In the genomic region with DNA sequence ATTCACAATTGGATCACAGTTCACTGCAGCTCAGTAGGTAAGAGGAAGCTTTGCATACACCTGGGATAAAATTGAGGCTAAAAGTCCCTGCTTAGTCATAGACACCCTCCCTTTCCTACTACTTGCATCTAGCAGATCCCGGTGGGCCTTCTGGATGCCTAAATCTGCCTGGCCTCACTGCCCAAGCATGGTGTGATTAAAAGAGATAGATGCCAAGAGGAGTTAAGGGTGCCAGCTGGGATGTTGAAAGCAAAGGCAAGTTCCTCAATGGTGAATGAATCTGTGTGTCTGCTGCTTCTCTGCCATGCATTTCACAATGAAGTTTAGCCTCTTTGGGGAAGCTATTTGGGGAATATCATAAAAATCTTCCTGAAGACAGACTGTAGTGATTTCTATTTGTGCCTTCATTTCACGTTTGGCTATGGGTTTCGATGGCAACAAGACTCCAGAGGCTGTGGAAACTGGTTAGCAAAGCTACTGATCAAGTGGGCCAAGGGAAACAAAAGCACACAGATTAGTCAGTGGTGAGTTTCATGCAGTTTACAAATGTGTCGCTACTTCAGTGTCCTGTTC, we compare ENCODE assay signal across 18 cellular contexts.
A peak's percentile ranks its signal among the peaks of the same experiment; 100 is the strongest.
DNase-seq lines count a peak whose midpoint lies in the region; ATAC-seq and TF ChIP-seq lines count a peak whose summit lies in the region.
"Had no signal": no experiment of that assay in that cellular context is flagged by ENCODE, and none has a peak within 500 bp of the region (broad histone marks: within the 10 kb centered on the region; RNA-seq: fewer than 3 reads in every experiment).

No MANE protein-coding gene starts in this region.

- H3K4me1 Mint-ChIP-seq in naive thymus-derived CD4-positive, alpha-beta T cell = no peaks in the 10 kb centered on the region
- H3K4me1 Mint-ChIP-seq: activated naive CD4-positive, alpha-beta T cell treated with anti-CD3 and anti-CD28 coated beads, Interleukin-2, amount 50 U/mL, for 24 hours had no signal

- H3K4me1 ChIP-seq in subcutaneous abdominal adipose tissue (ENCODE audit: control insufficient read depth in 5 of 5, insufficient read depth in 5 of 5, low read length in 5 of 5) = peaks cover 2 to 24% (median 13%) of the 10 kb centered on the region in 5 donors
- no peaks in the 10 kb centered on the region for H3K4me1 ChIP-seq in naive thymus-derived CD4-positive, alpha-beta T cell (ENCODE audit: control insufficient read depth in 2 of 2, insufficient read depth in 2 of 2, low read length in 2 of 2)
- H3K4me1 ChIP-seq: testis had no signal

- H3K9me3 Mint-ChIP-seq in naive thymus-derived CD4-positive, alpha-beta T cell = peaks cover 0 to 16% (median 0%) of the 10 kb centered on the region in 11 donors
- H3K9me3 Mint-ChIP-seq: activated naive CD4-positive, alpha-beta T cell treated with anti-CD3 and anti-CD28 coated beads, Interleukin-2, amount 50 U/mL, for 24 hours; activated T-cell treated with anti-CD3 and anti-CD28 coated beads, Interleukin-2, amount 50 U/mL, for 24 hours; endodermal cell had no signal

- H3K4me3 Mint-ChIP-seq in naive thymus-derived CD4-positive, alpha-beta T cell = no peak overlapping the region
- H3K4me3 Mint-ChIP-seq: activated naive CD4-positive, alpha-beta T cell treated with anti-CD3 and anti-CD28 coated beads, Interleukin-2, amount 50 U/mL, for 24 hours; activated T-cell treated with anti-CD3 and anti-CD28 coated beads, Interleukin-2, amount 50 U/mL, for 24 hours; endodermal cell had no signal

- intact Hi-C loops in naive thymus-derived CD4-positive, alpha-beta T cell (cut with micrococcal nuclease) = no loop called here

- DNase-seq in HT1080 (ENCODE audit: low read depth) = peak; percentile 6
- peak; percentile 53 for DNase-seq in astrocyte of the hippocampus (ENCODE audit: low read depth, low spot score)
- peak; percentile 70 for DNase-seq in fibroblast of mammary gland (ENCODE audit: low read depth)
- no peak for DNase-seq in cortex of kidney (lab: John Stamatoyannopoulos, UW)
- DNase-seq in ecto neural progenitor cell (ENCODE audit: low spot score) = no peak
- DNase-seq in naive thymus-derived CD4-positive, alpha-beta T cell = no peak
- DNase-seq: activated CD4-positive, alpha-beta T cell treated with anti-CD3 and anti-CD28 coated beads, Interleukin-2, amount 50 U/mL, for 4 hours; activated T-cell treated with anti-CD3 and anti-CD28 coated beads, Interleukin-2, amount 50 U/mL, for 24 hours; C1 segment of cervical spinal cord; caudate nucleus; endodermal cell; NCI-H2081; OCI-M1; stimulated activated CD4-positive, alpha-beta T cell treated with anti-CD3 and anti-CD28 coated beads, Interleukin-4, amount 100 ng/mL, for 24 hours; stimulated activated CD8-positive, alpha-beta memory T cell treated with anti-CD3 and anti-CD28 coated beads, Interleukin-4, amount 100 ng/mL, for 48 hours; testis had no signal

- ATAC-seq in naive thymus-derived CD4-positive, alpha-beta T cell = no peak

- TF ChIP-seq CTCF in fibroblast of mammary gland (conservative IDR thresholded peaks at IDR 0.05; ENCODE audit: control insufficient read depth, insufficient read depth, low read depth, low read length) = no peak

- no peaks in the 10 kb centered on the region for H3K9me3 ChIP-seq in subcutaneous abdominal adipose tissue (ENCODE audit: control insufficient read depth in 5 of 5, low read length in 5 of 5)
- no peaks in the 10 kb centered on the region for H3K9me3 ChIP-seq in naive thymus-derived CD4-positive, alpha-beta T cell (ENCODE audit: control insufficient read depth in 2 of 3, low read length in 3 of 3)
- H3K9me3 ChIP-seq: testis had no signal

- peak overlapping the region; percentile 70 for H3K27ac ChIP-seq in subcutaneous abdominal adipose tissue (ENCODE audit: low read depth, low read length)
- no peak overlapping the region for H3K27ac ChIP-seq in naive thymus-derived CD4-positive, alpha-beta T cell (ENCODE audit: low read depth, low read length)
- H3K27ac ChIP-seq: testis had no signal

- H3K27me3 Mint-ChIP-seq in naive thymus-derived CD4-positive, alpha-beta T cell = peaks cover 0 to 3% (median 0%) of the 10 kb centered on the region in 5 donors
- H3K27me3 Mint-ChIP-seq: activated naive CD4-positive, alpha-beta T cell treated with anti-CD3 and anti-CD28 coated beads, Interleukin-2, amount 50 U/mL, for 24 hours; activated T-cell treated with anti-CD3 and anti-CD28 coated beads, Interleukin-2, amount 50 U/mL, for 24 hours had no signal

- CTCF ChIA-PET in naive thymus-derived CD4-positive, alpha-beta T cell (lab: Charles Lee) = no interaction called here

- H3K4me3 ChIP-seq in fibroblast of mammary gland (ENCODE audit: control insufficient read depth, low read depth, low read length) = no peak overlapping the region
- H3K4me3 ChIP-seq in subcutaneous abdominal adipose tissue (ENCODE audit: low read depth in 1 of 5, low read length in 5 of 5) = no peak overlapping the region
- no peak overlapping the region for H3K4me3 ChIP-seq in naive thymus-derived CD4-positive, alpha-beta T cell (ENCODE audit: low read length)
- H3K4me3 ChIP-seq: testis had no signal

- H3K36me3 Mint-ChIP-seq in naive thymus-derived CD4-positive, alpha-beta T cell = no peaks in the 10 kb centered on the region
- H3K36me3 Mint-ChIP-seq: activated naive CD4-positive, alpha-beta T cell treated with anti-CD3 and anti-CD28 coated beads, Interleukin-2, amount 50 U/mL, for 24 hours had no signal

- H3K27me3 ChIP-seq in subcutaneous abdominal adipose tissue (ENCODE audit: control insufficient read depth in 5 of 5, insufficient read depth in 4 of 5, low read length in 5 of 5) = no peaks in the 10 kb centered on the region
- no peaks in the 10 kb centered on the region for H3K27me3 ChIP-seq in naive thymus-derived CD4-positive, alpha-beta T cell (ENCODE audit: control insufficient read depth in 2 of 2, insufficient read depth in 2 of 2, low read length in 2 of 2)
- H3K27me3 ChIP-seq: testis had no signal

- H3K9ac ChIP-seq in subcutaneous abdominal adipose tissue (ENCODE audit: low read length in 5 of 5) = peak overlapping the region in 1 of 5 donors; percentile 41

- H3K36me3 ChIP-seq in subcutaneous abdominal adipose tissue (ENCODE audit: control insufficient read depth in 5 of 5, insufficient read depth in 5 of 5, low read length in 5 of 5) = no peaks in the 10 kb centered on the region
- H3K36me3 ChIP-seq in naive thymus-derived CD4-positive, alpha-beta T cell (ENCODE audit: control insufficient read depth in 2 of 3, insufficient read depth in 3 of 3, low read length in 3 of 3) = no peaks in the 10 kb centered on the region

- POLR2A ChIA-PET in naive thymus-derived CD4-positive, alpha-beta T cell (lab: Charles Lee) = no interaction called here

- H3K27ac Mint-ChIP-seq in naive thymus-derived CD4-positive, alpha-beta T cell = no peak overlapping the region
- H3K27ac Mint-ChIP-seq: activated naive CD4-positive, alpha-beta T cell treated with anti-CD3 and anti-CD28 coated beads, Interleukin-2, amount 50 U/mL, for 24 hours; activated T-cell treated with anti-CD3 and anti-CD28 coated beads, Interleukin-2, amount 50 U/mL, for 24 hours; endodermal cell had no signal

Comparison
In these comparisons a context has a peak if more than half of its experiments do, and no peak if none do; other contexts are left out.
1. DNase-seq: peak in HT1080 (single experiment), astrocyte of the hippocampus (single experiment) and fibroblast of mammary gland (single experiment); none in cortex of kidney (single experiment), ecto neural progenitor cell (single experiment) and naive thymus-derived CD4-positive, alpha-beta T cell (0 of 9).